ENCODE assay signal across 9 cellular contexts in the genomic region with DNA sequence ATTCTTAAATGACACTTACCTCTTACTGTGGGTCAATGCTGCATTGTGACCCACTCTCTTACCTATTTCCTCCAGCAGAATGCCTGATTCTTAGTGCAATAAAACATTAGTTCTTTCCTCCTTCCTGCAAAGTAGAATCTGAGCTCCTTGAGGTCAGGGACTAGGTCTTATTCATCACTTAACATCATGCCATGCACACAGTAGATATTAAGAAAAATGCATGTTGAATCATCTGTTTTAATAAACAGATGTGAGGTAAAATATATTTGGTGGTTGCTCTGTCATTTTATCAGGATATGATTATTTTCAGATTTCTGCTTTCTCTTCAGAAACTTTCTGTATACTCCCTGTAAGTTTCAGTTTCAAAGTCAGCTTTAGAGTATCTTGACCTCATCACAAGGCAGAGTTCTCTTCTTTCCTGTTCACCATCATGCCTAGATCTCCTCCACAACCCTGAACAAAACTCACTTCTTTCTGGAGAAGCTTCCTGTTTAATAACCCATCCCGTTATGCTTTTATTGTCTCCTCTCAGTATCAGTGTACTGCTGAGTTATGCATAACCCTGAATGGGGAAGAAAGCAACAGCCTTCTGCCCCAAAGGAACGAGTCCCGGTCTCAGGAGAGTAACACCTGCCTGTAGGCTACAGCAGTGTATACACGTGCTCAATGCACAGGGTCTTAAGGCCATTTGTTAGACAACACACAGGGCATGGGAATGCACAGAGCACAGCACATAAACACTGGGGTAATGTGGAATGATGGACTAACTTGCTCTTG. TPM values are rescaled to one million over a fixed set of nuclear protein-coding genes. Genes with fewer than 3 reads are reported as not detected.
A peak's percentile ranks its signal among the peaks of the same experiment; 100 is the strongest.
DNase-seq lines count a peak whose midpoint lies in the region; ATAC-seq and TF ChIP-seq lines count a peak whose summit lies in the region.
"Had no signal": no experiment of that assay in that cellular context is flagged by ENCODE, and none has a peak within 500 bp of the region (broad histone marks: within the 10 kb centered on the region; RNA-seq: fewer than 3 reads in every experiment).

No MANE protein-coding gene starts in this region.

- H3K9me3 Mint-ChIP-seq in activated CD4-positive, alpha-beta memory T cell treated with anti-CD3 and anti-CD28 coated beads for 36 hours = no peaks in the 10 kb centered on the region

- H3K36me3 ChIP-seq in parathyroid adenoma (ENCODE audit: control insufficient read depth, insufficient read depth, low read length) (no peaks in the 10 kb centered on the region), sigmoid colon (no peaks in the 10 kb centered on the region)

- no peak for TF ChIP-seq POLR2A in sigmoid colon (IDR thresholded peaks at IDR 0.05)

- no peaks in the 10 kb centered on the region for H3K79me2 ChIP-seq in parathyroid adenoma

- H2AFZ ChIP-seq in parathyroid adenoma = peak overlapping the region; percentile 8

- no peak for DNase-seq in activated CD4-positive, alpha-beta memory T cell treated with anti-CD3 and anti-CD28 coated beads for 36 hours
- DNase-seq in sigmoid colon (no peak), HEK293T (ENCODE audit: extremely low spot score) (no peak), ureter (ENCODE audit: low spot score) (no peak)
- DNase-seq: activated CD8-positive, alpha-beta memory T cell treated with anti-CD3 and anti-CD28 coated beads for 24 hours; NCI-H526 treated with DMSO at 0.1 percent for 48 hours had no signal

- no peak for TF ChIP-seq CTCF in parathyroid adenoma (IDR thresholded peaks at IDR 0.05)
- TF ChIP-seq CTCF in sigmoid colon (IDR thresholded peaks at IDR 0.05) = no peak

- POLR2A ChIA-PET in activated CD4-positive, alpha-beta memory T cell treated with anti-CD3 and anti-CD28 coated beads for 36 hours (lab: Charles Lee) = interaction anchor here (0.5 to 2.1 kb wide), 8 partner anchors 16 to 310 kb away, joined by 3 to 11 read pairs (median 4); a partner anchor contains a TSS
- POLR2A ChIA-PET in HEK293T (lab: Yijun Ruan, JAX) = interaction anchor here (1.2 kb wide), 1 partner anchor 30 kb away, joined by 7 read pairs; a partner anchor contains a TSS

- whole genome bisulfite sequencing in sigmoid colon, 2 donors = 6 to 15% methylated on average over 4 of the region's 4 CpGs

- no peaks in the 10 kb centered on the region for H3K27me3 Mint-ChIP-seq in activated CD4-positive, alpha-beta memory T cell treated with anti-CD3 and anti-CD28 coated beads for 36 hours

- peak overlapping the region; percentile 6 for H3K4me3 ChIP-seq in parathyroid adenoma (ENCODE audit: low read depth, low read length)
- no peak overlapping the region for H3K4me3 ChIP-seq in sigmoid colon

- intact Hi-C loops in activated CD4-positive, alpha-beta memory T cell treated with anti-CD3 and anti-CD28 coated beads for 36 hours (cut with micrococcal nuclease) = loop anchor here (2.0 kb wide), 1 partner anchor 35 kb away; a partner anchor contains a TSS
- intact Hi-C loops in sigmoid colon (cut with DNase I) = no loop called here

- H3K36me3 Mint-ChIP-seq in activated CD4-positive, alpha-beta memory T cell treated with anti-CD3 and anti-CD28 coated beads for 36 hours = no peaks in the 10 kb centered on the region

- H3K4me2 ChIP-seq in parathyroid adenoma (ENCODE audit: low read length) = peak overlapping the region; percentile 2

- peaks cover 41% of the 10 kb centered on the region for H3K4me1 Mint-ChIP-seq in activated CD4-positive, alpha-beta memory T cell treated with anti-CD3 and anti-CD28 coated beads for 36 hours (ENCODE audit: low read depth)

- H3K27ac ChIP-seq in parathyroid adenoma (peak overlapping the region; percentile 12), sigmoid colon (no peak overlapping the region)

- peaks cover 56% of the 10 kb centered on the region for H3K4me1 ChIP-seq in parathyroid adenoma
- no peaks in the 10 kb centered on the region for H3K4me1 ChIP-seq in sigmoid colon

- CTCF ChIA-PET in activated CD4-positive, alpha-beta memory T cell treated with anti-CD3 and anti-CD28 coated beads for 36 hours (lab: Charles Lee) = interaction anchor here (0.6 to 2.3 kb wide), 6 partner anchors 31 to 167 kb away, joined by 3 to 9 read pairs (median 4); a partner anchor contains a TSS
- CTCF ChIA-PET in HEK293T (lab: Yijun Ruan, JAX) = no interaction called here

- H3K27ac Mint-ChIP-seq in activated CD4-positive, alpha-beta memory T cell treated with anti-CD3 and anti-CD28 coated beads for 36 hours = peak overlapping the region; percentile 11

- H3K27me3 ChIP-seq in parathyroid adenoma (ENCODE audit: control insufficient read depth, insufficient read depth, low read length) (no peaks in the 10 kb centered on the region), sigmoid colon (peaks cover 0 to 4% (median 0%) of the 10 kb centered on the region in 3 donors)

- no peak for TF ChIP-seq EP300 in sigmoid colon (IDR thresholded peaks at IDR 0.05)

- no peak overlapping the region for H3K9ac ChIP-seq in parathyroid adenoma

- no peak overlapping the region for H3K4me3 Mint-ChIP-seq in activated CD4-positive, alpha-beta memory T cell treated with anti-CD3 and anti-CD28 coated beads for 36 hours

- ATAC-seq in GM18858 (IDR thresholded peaks at IDR 0.05; ENCODE audit: unreplicated experiment) (peak; percentile 65), HG02610 (IDR thresholded peaks at IDR 0.05; ENCODE audit: unreplicated experiment) (peak; percentile 60)

- no peaks in the 10 kb centered on the region for H3K9me3 ChIP-seq in parathyroid adenoma (ENCODE audit: control insufficient read depth, low read length)
- no peaks in the 10 kb centered on the region for H3K9me3 ChIP-seq in sigmoid colon

TF ChIP-seq in HEK293T, 16 proteins besides CTCF, POLR2A, EP300 and RAD21:
- TF ChIP-seq, protein P1, sequence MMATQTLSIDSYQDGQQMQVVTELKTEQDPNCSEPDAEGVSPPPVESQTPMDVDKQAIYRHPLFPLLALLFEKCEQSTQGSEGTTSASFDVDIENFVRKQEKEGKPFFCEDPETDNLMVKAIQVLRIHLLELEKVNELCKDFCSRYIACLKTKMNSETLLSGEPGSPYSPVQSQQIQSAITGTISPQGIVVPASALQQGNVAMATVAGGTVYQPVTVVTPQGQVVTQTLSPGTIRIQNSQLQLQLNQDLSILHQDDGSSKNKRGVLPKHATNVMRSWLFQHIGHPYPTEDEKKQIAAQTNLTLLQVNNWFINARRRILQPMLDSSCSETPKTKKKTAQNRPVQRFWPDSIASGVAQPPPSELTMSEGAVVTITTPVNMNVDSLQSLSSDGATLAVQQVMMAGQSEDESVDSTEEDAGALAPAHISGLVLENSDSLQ (IDR thresholded peaks at IDR 0.05) = no peak
- TF ChIP-seq CTBP1 (IDR thresholded peaks at IDR 0.05; ENCODE audit: borderline replicate concordance) (no peak), FOXA1 (IDR thresholded peaks at IDR 0.05) (no peak), NFRKB (IDR thresholded peaks at IDR 0.05) (no peak), LEF1 (IDR thresholded peaks at IDR 0.05; ENCODE audit: borderline replicate concordance) (no peak), ELF4 (IDR thresholded peaks at IDR 0.05) (no peak), FOXM1 (IDR thresholded peaks at IDR 0.05; ENCODE audit: borderline replicate concordance) (no peak), ZNF384 (IDR thresholded peaks at IDR 0.05) (no peak), ARNT (IDR thresholded peaks at IDR 0.05) (no peak), BHLHE40 (IDR thresholded peaks at IDR 0.05; ENCODE audit: borderline replicate concordance) (no peak), SP1 (IDR thresholded peaks at IDR 0.05) (no peak), HDGF (IDR thresholded peaks at IDR 0.05; ENCODE audit: borderline replicate concordance) (no peak), TARDBP (IDR thresholded peaks at IDR 0.05) (no peak)

RNA-seq across cellular contexts. Expression of a gene that starts 30.3 kb away (rescaled TPM):
- total RNA-seq in activated CD4-positive, alpha-beta memory T cell treated with anti-CD3 and anti-CD28 coated beads for 36 hours = 100 to 1,000 TPM; 113 to 114 TPM
- 10 to 100 TPM; 50.5 to 65.3 (median 57.4) TPM for total RNA-seq in sigmoid colon
- 100 to 1,000 TPM in 1 of 3 donors, 10 to 100 TPM in 2; 90.1 to 114 (median 99.3) TPM for polyA plus RNA-seq in sigmoid colon
- 55.2 TPM for total RNA-seq in ureter

RNA-seq across cellular contexts. Expression of a gene that starts 35.0 kb away (rescaled TPM):
- under 1 TPM; 0.39 to 0.93 TPM for total RNA-seq in activated CD4-positive, alpha-beta memory T cell treated with anti-CD3 and anti-CD28 coated beads for 36 hours
- total RNA-seq in sigmoid colon (under 1 TPM in 3 of 4 donors, not detected in 1; 0.14 to 0.33 (median 0.28) TPM), ureter (19.1 TPM)
- 10 to 100 TPM in 1 of 3 donors, 1 to 10 TPM in 2; 6.5 to 19.3 (median 7.2) TPM for polyA plus RNA-seq in sigmoid colon

RNA-seq across cellular contexts. Expression of a gene that starts 53.7 kb away (rescaled TPM):
- total RNA-seq in activated CD4-positive, alpha-beta memory T cell treated with anti-CD3 and anti-CD28 coated beads for 36 hours = 10 to 100 TPM; 21.6 to 22.7 TPM
- 10 to 100 TPM; 12.5 to 28.4 (median 17.0) TPM for total RNA-seq in sigmoid colon
- 1 to 10 TPM in 2 of 3 donors, under 1 TPM in 1; 0.69 to 7.2 (median 3.6) TPM for polyA plus RNA-seq in sigmoid colon
- 21.0 TPM for total RNA-seq in ureter

Comparison
In these comparisons a context has a peak if more than half of its experiments do, and no peak if none do; other contexts are left out.
1. RNA of a gene that starts 35.0 kb away (total RNA-seq): 19.1 TPM in ureter (single experiment); 0.39 to 0.93 TPM in activated CD4-positive, alpha-beta memory T cell treated with anti-CD3 and anti-CD28 coated beads for 36 hours and 0.14 to 0.33 TPM in sigmoid colon; every median in the first group is over 10 times any median in the second.